34 cellular contexts compared by ENCODE assay signal in the genomic region with DNA sequence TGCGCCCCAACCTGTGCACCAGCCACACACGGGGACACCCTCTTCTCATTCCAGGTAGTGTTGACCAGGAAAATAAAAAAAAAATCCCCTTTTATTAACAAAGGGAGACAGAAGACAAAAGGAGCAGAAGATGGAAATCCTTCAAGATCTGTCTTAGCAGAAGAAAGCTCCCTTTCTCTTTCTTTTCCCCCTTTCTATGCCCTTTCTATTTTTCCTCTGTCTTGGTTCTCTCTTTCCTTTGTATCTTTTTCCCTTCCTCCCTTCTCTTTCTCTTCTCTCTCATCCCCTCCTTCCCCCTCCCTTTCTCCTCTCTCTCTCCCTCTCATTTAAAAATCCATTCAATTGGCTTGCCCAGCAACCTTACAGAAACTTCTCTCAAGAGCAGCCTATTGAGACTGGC.
"Had no signal": no experiment of that assay in that cellular context is flagged by ENCODE, and none has a peak within 500 bp of the region (broad histone marks: within the 10 kb centered on the region; RNA-seq: fewer than 3 reads in every experiment).

No MANE protein-coding gene starts in this region.

- H3K4me2 ChIP-seq: KMS-11 had no signal

- DNase-seq: Karpas-422, Kasumi-1, KG1, MG63, MM.1S, MV-4-11, NCI-H1048, NCI-H1092, NCI-H1092 treated with DMSO at 0.1 percent for 48 hours, NCI-H1105, NCI-H1105 treated with DMSO at 0.1 percent for 48 hours, NCI-H1417, NCI-H1417 treated with DMSO at 0.1 percent for 48 hours, NCI-H1436, NCI-H1436 treated with DMSO at 0.1 percent for 48 hours, NCI-H146, NCI-H1694, NCI-H1694 treated with DMSO at 0.1 percent for 48 hours, NCI-H187, NCI-H187 treated with DMSO at 0.1 percent for 48 hours, NCI-H1930, NCI-H2029, NCI-H2029 treated with DMSO at 0.1 percent for 48 hours, NCI-H2081, NCI-H2081 treated with DMSO at 0.1 percent for 48 hours, NCI-H2107, NCI-H2171, NCI-H2171 treated with DMSO at 0.1 percent for 48 hours, NCI-H2227 treated with DMSO at 0.1 percent for 48 hours, NCI-H226, NCI-H345, NCI-H446, NCI-H446 treated with DMSO at 0.1 percent for 48 hours had no signal

- H3K9me3 ChIP-seq: MG63 had no signal

- H3K4me3 ChIP-seq: MG63 had no signal

- H3K9ac ChIP-seq: KMS-11 had no signal

- H3K27ac ChIP-seq: KMS-11 had no signal

- H3K36me3 ChIP-seq: MG63 had no signal

- H3K27me3 ChIP-seq: MG63 had no signal
